18 cellular contexts compared by ENCODE assay signal in genomic region chr20:43988867-43989266, GRCh38.
A peak's percentile ranks its signal among the peaks of the same experiment; 100 is the strongest.
DNase-seq lines count a peak whose midpoint lies in the region; ATAC-seq and TF ChIP-seq lines count a peak whose summit lies in the region.
"Had no signal": no experiment of that assay in that cellular context is flagged by ENCODE, and none has a peak within 500 bp of the region (broad histone marks: within the 10 kb centered on the region; RNA-seq: fewer than 3 reads in every experiment).

No MANE protein-coding gene starts in this region.

- DNase-seq in AG20443 (ENCODE audit: low spot score) (peak; percentile 69), Karpas-422 (no peak), astrocyte of the cerebellum (ENCODE audit: low read depth) (no peak), myocyte (ENCODE audit: low read depth) (peak; percentile 68), mucosa of descending colon (no peak), C1 segment of cervical spinal cord (lab: John Stamatoyannopoulos, UW) (no peak), OCI-LY7 (ENCODE audit: low spot score) (no peak)
- DNase-seq: hippocampal formation, left cardiac atrium, NCI-H1105 treated with DMSO at 0.1 percent for 48 hours, T-cell had no signal

- no peak overlapping the region for H3K4me3 ChIP-seq in Karpas-422 (ENCODE audit: low read length)
- H3K4me3 ChIP-seq in astrocyte of the cerebellum (ENCODE audit: low read depth, low read length), result no peak overlapping the region
- H3K4me3 ChIP-seq in mucosa of descending colon, result no peak overlapping the region
- no peak overlapping the region for H3K4me3 ChIP-seq in OCI-LY7 (ENCODE audit: low read depth, low read length, poor library complexity, severe bottlenecking)
- H3K4me3 ChIP-seq: adrenal gland, K562 had no signal

- no peak overlapping the region for H2AFZ ChIP-seq in Karpas-422 (ENCODE audit: low read length)
- no peak overlapping the region for H2AFZ ChIP-seq in OCI-LY7 (ENCODE audit: low read length)

- CTCF ChIA-PET in OCI-LY7 (lab: Charles Lee; ENCODE audit: unreplicated experiment), result interaction anchor here (0.5 kb wide), 1 partner anchor 207 kb away, joined by 3 read pairs; no protein-coding TSS in a partner anchor

- BruUV-seq in OCI-LY7 (replicated peaks; lab: Mats Ljungman, UMichigan), result no TSS peak

- no peaks in the 10 kb centered on the region for H3K27me3 ChIP-seq in Karpas-422 (ENCODE audit: low read length)
- H3K27me3 ChIP-seq: adrenal gland had no signal

- peak; percentile 9 for TF ChIP-seq CTCF in astrocyte of the cerebellum (IDR thresholded peaks at IDR 0.05; ENCODE audit: low read depth, low read length, missing control alignments)
- TF ChIP-seq CTCF in mucosa of descending colon (IDR thresholded peaks at IDR 0.05), result no peak
- no peak for TF ChIP-seq CTCF in OCI-LY7 (conservative IDR thresholded peaks at IDR 0.05; ENCODE audit: low read length)

- ATAC-seq in mucosa of descending colon (no peak), GM19452 (IDR thresholded peaks at IDR 0.05; ENCODE audit: unreplicated experiment) (no peak)
- ATAC-seq: K562, left cardiac atrium, sciatic nerve, T-cell had no signal

- H3K79me2 ChIP-seq in Karpas-422 (ENCODE audit: low read length) (peaks cover 90% of the 10 kb centered on the region), OCI-LY7 (ENCODE audit: insufficient read depth, low read depth, low read length) (no peaks in the 10 kb centered on the region)

- H3K36me3 ChIP-seq in Karpas-422 (ENCODE audit: insufficient read depth, low read length) (peaks cover 65% of the 10 kb centered on the region), mucosa of descending colon (ENCODE audit: low read depth) (no peaks in the 10 kb centered on the region), OCI-LY7 (ENCODE audit: insufficient read depth, low read length) (no peaks in the 10 kb centered on the region)
- H3K36me3 ChIP-seq: adrenal gland had no signal

- H3K9me2 ChIP-seq in Karpas-422 (replicated peaks; ENCODE audit: insufficient read depth, low read length) (no peaks in the 10 kb centered on the region), OCI-LY7 (ENCODE audit: insufficient read depth, low read length) (no peaks in the 10 kb centered on the region)

- POLR2A ChIA-PET in OCI-LY7 (lab: Charles Lee), result interaction anchor here (1.1 kb wide), 1 partner anchor 544 kb away, joined by 3 read pairs; no protein-coding TSS in a partner anchor

- H3K9me3 ChIP-seq in Karpas-422 (ENCODE audit: low read length) (no peaks in the 10 kb centered on the region), mucosa of descending colon (no peaks in the 10 kb centered on the region), OCI-LY7 (ENCODE audit: low read length) (no peaks in the 10 kb centered on the region)
- H3K9me3 ChIP-seq: adrenal gland had no signal

- in situ Hi-C loops in astrocyte of the cerebellum (cut with HindIII; ENCODE audit: low sequenced_read_pairs), result no loop called here

- H3K27ac ChIP-seq in Karpas-422 (ENCODE audit: low read length) (peak overlapping the region; percentile 72), OCI-LY7 (ENCODE audit: low read depth, low read length, poor library complexity, severe bottlenecking) (no peak overlapping the region)
- H3K27ac ChIP-seq: adrenal gland, C4-2B, HL-60, VCaP had no signal

- peak overlapping the region; percentile 6; the same call in 1 of the 2 replicates for H3K9ac ChIP-seq in Karpas-422 (ENCODE audit: low read length)

- H4K20me1 ChIP-seq in Karpas-422 (ENCODE audit: insufficient read depth, low read depth, low read length), result no peaks in the 10 kb centered on the region
- no peaks in the 10 kb centered on the region for H4K20me1 ChIP-seq in OCI-LY7 (ENCODE audit: insufficient read depth, low read length)

- intact Hi-C loops in mucosa of descending colon (cut with DNase I, micrococcal nuclease), result no loop called here
- intact Hi-C loops in OCI-LY7 (cut with micrococcal nuclease; ENCODE audit: unreplicated experiment), result no loop called here

- H3K4me2 ChIP-seq in Karpas-422 (ENCODE audit: low read depth, low read length, poor library complexity, severe bottlenecking), result no peak overlapping the region
- H3K4me2 ChIP-seq in OCI-LY7 (ENCODE audit: low read length), result no peak overlapping the region

- H3K4me1 ChIP-seq in Karpas-422 (ENCODE audit: low read length) (peaks cover 42% of the 10 kb centered on the region), mucosa of descending colon (ENCODE audit: low read depth) (peaks cover 28% of the 10 kb centered on the region), OCI-LY7 (ENCODE audit: insufficient read depth, low read length, poor library complexity, severe bottlenecking) (no peaks in the 10 kb centered on the region)
- H3K4me1 ChIP-seq: adrenal gland had no signal

Comparison
In these comparisons a context has a peak if more than half of its experiments do, and no peak if none do; other contexts are left out.
1. DNase-seq: peak in AG20443 (single experiment) and myocyte (single experiment); none in Karpas-422 (single experiment), astrocyte of the cerebellum (single experiment), mucosa of descending colon (0 of 3), C1 segment of cervical spinal cord (0 of 14) and OCI-LY7 (single experiment).